In the genomic region with DNA sequence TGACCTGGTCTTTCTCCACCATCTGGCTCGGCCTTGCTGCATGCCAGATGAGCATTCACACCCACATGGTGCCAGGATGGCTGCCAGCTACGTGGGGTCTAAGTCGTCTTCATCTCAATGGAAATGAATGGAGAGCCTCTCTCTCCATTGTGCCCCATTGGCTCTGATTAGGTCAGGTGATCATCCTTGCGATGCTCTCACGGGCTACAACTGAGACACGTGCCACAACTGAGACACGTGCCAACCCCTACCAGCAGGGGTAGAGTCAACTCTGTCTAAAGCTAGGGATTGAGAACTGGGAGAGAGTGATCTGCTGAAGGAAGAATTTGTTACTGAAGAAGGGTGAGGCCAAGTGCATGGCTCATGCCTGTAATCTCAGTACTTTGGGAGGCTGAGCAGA, we compare ENCODE assay signal across 25 cellular contexts.
"Had no signal": no experiment of that assay in that cellular context is flagged by ENCODE, and none has a peak within 500 bp of the region (broad histone marks: within the 10 kb centered on the region; RNA-seq: fewer than 3 reads in every experiment).

No MANE protein-coding gene starts in this region.

- ATAC-seq: foreskin keratinocyte; left lobe of liver; naive thymus-derived CD4-positive, alpha-beta T cell had no signal

- H3K9ac ChIP-seq: neural progenitor cell had no signal

- H3K36me3 ChIP-seq: neural progenitor cell, spleen, thoracic aorta, upper lobe of left lung had no signal

- H3K27ac Mint-ChIP-seq: activated CD4-positive, alpha-beta memory T cell treated with anti-CD3 and anti-CD28 coated beads for 36 hours; activated naive CD4-positive, alpha-beta T cell treated with anti-CD3 and anti-CD28 coated beads for 36 hours; activated naive CD8-positive, alpha-beta T cell treated with anti-CD3 and anti-CD28 coated beads, Interleukin-2, amount 10 ng/mL, durations not matched to agents 7 days and 5 days; dendritic cell treated with granulocyte-macrophage colony-stimulating factor and Interleukin-4, amounts not matched to agents 40 ng/mL and 50 ng/mL, for 4 days; immature natural killer cell; naive thymus-derived CD4-positive, alpha-beta T cell; neural progenitor cell; progenitor cell of endocrine pancreas had no signal

- H3K4me3 Mint-ChIP-seq: activated CD4-positive, alpha-beta memory T cell treated with anti-CD3 and anti-CD28 coated beads for 36 hours; activated naive CD4-positive, alpha-beta T cell treated with anti-CD3 and anti-CD28 coated beads for 36 hours; activated naive CD8-positive, alpha-beta T cell treated with anti-CD3 and anti-CD28 coated beads, Interleukin-2, amount 10 ng/mL, durations not matched to agents 7 days and 5 days; dendritic cell treated with granulocyte-macrophage colony-stimulating factor and Interleukin-4, amounts not matched to agents 40 ng/mL and 50 ng/mL, for 4 days; immature natural killer cell; naive thymus-derived CD4-positive, alpha-beta T cell; neural progenitor cell had no signal

- H3K4me1 Mint-ChIP-seq: activated naive CD8-positive, alpha-beta T cell treated with anti-CD3 and anti-CD28 coated beads, Interleukin-2, amount 10 ng/mL, durations not matched to agents 7 days and 5 days; immature natural killer cell; naive thymus-derived CD4-positive, alpha-beta T cell; neural progenitor cell had no signal

- H3K9me3 Mint-ChIP-seq: activated CD4-positive, alpha-beta memory T cell treated with anti-CD3 and anti-CD28 coated beads for 36 hours; activated naive CD4-positive, alpha-beta T cell treated with anti-CD3 and anti-CD28 coated beads for 36 hours; activated naive CD8-positive, alpha-beta T cell treated with anti-CD3 and anti-CD28 coated beads, Interleukin-2, amount 10 ng/mL, durations not matched to agents 7 days and 5 days; dendritic cell treated with granulocyte-macrophage colony-stimulating factor and Interleukin-4, amounts not matched to agents 40 ng/mL and 50 ng/mL, for 4 days; immature natural killer cell; naive thymus-derived CD4-positive, alpha-beta T cell; neural progenitor cell had no signal

- H3K27me3 ChIP-seq: neural progenitor cell, upper lobe of left lung had no signal

- H3K4me2 ChIP-seq: neural progenitor cell had no signal

- H3K9me3 ChIP-seq: spleen, thoracic aorta, upper lobe of left lung had no signal

- H3K4me1 ChIP-seq: foreskin keratinocyte, neural progenitor cell, spleen, upper lobe of left lung had no signal

- H2AFZ ChIP-seq: neural progenitor cell had no signal

- H3K4me3 ChIP-seq: lung, neural progenitor cell, spleen, thoracic aorta, upper lobe of left lung had no signal

- H3K36me3 Mint-ChIP-seq: activated CD4-positive, alpha-beta memory T cell treated with anti-CD3 and anti-CD28 coated beads for 36 hours; activated naive CD8-positive, alpha-beta T cell treated with anti-CD3 and anti-CD28 coated beads, Interleukin-2, amount 10 ng/mL, durations not matched to agents 7 days and 5 days; immature natural killer cell; naive thymus-derived CD4-positive, alpha-beta T cell; neural progenitor cell had no signal

- DNase-seq: activated CD4-positive, alpha-beta memory T cell treated with anti-CD3 and anti-CD28 coated beads for 36 hours; activated CD4-positive, alpha-beta T cell treated with anti-CD3 and anti-CD28 coated beads for 4 hours; activated CD4-positive, CD25-positive, alpha-beta regulatory T cell; activated effector memory CD4-positive, alpha-beta T cell treated with Interleukin-2 at 50 U/mL for 16 hours; activated naive CD4-positive, alpha-beta T cell treated with anti-CD3 and anti-CD28 coated beads for 36 hours; activated naive CD8-positive, alpha-beta T cell treated with anti-CD3 and anti-CD28 coated beads, Interleukin-2, amount 10 ng/mL, durations not matched to agents 7 days and 5 days; activated T-cell treated with anti-CD3 and anti-CD28 coated beads, Interleukin-2, amount 50 U/mL, for 48 hours; amniotic stem cell; effector CD4-positive, alpha-beta T cell; erythroblast; foreskin keratinocyte; immature natural killer cell; naive thymus-derived CD4-positive, alpha-beta T cell; retina; spleen; stimulated activated CD4-positive, alpha-beta T cell treated with anti-CD3 and anti-CD28 coated beads, Interleukin-4, amount 100 ng/mL, for 24 hours; stimulated activated naive CD4-positive, alpha-beta T cell treated with Interleukin-2 at 50 U/mL for 16 hours; T-helper 9 cell; upper lobe of left lung had no signal

- H3K27ac ChIP-seq: foreskin keratinocyte, neural progenitor cell, spleen, thoracic aorta, upper lobe of left lung had no signal
